18 cellular contexts compared by ENCODE assay signal in the genomic region with DNA sequence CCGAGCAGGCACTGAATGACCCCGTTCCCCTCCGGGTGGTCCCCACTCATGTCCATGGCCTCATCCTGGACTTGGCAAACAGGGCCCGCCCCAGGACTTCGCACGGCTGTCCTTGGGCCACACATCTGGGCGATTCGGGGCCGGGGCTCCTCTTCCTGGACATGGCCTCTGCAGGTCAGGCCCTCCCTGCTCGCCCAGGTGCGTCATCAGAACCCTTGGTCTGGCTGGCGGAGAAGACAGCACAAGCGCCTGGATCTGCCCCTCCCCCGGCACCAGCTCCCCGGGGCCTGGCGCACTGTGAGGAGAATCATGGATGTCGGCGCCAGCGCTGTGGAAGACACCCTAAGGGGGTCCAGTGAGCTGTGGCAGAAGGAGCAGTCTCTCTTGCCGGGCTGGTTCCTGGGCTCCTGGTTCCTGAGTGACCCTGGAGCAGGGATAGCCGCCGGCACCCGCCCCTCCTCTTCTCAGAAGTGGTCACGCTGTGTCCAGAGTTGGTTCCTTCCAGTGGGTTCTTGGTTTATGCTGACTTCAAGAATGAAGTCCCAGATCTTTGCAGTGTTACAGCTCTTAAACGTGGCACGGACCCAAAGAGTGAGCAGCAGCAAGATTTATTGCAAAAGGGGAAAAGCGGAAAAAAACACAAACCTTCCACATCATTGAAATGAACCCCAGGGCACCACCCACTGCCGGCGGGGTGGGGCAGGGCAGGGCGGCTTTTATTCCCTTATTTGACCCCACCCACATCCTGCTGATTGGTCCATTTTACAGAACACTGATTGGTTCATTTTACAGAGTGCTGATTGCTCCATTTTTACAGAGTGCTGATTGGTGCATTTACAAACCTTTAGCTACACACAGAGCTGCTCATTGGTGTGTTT. TPM values are rescaled to one million over a fixed set of nuclear protein-coding genes. Genes with fewer than 3 reads are reported as not detected.
A peak's percentile ranks its signal among the peaks of the same experiment; 100 is the strongest.
DNase-seq lines count a peak whose midpoint lies in the region; ATAC-seq, FAIRE-seq and TF ChIP-seq lines count a peak whose summit lies in the region.
"Had no signal": no experiment of that assay in that cellular context is flagged by ENCODE, and none has a peak within 500 bp of the region (broad histone marks: within the 10 kb centered on the region; RNA-seq: fewer than 3 reads in every experiment).

No MANE protein-coding gene starts in this region.

- WGBS in suprapubic skin, result 67% methylated on average over 15 of the region's 30 CpGs

- TF ChIP-seq EP300 in suprapubic skin (IDR thresholded peaks at IDR 0.05), result no peak

- H3K36me3 ChIP-seq in OCI-LY7 (ENCODE audit: insufficient read depth, low read length), result no peaks in the 10 kb centered on the region
- H3K36me3 ChIP-seq in kidney (ENCODE audit: control insufficient read depth in 1 of 2, insufficient read depth in 2 of 2, low read length in 2 of 2), result no peaks in the 10 kb centered on the region
- H3K36me3 ChIP-seq in suprapubic skin, result no peaks in the 10 kb centered on the region
- H3K36me3 ChIP-seq: gastrocnemius medialis had no signal

- peaks cover 5% of the 10 kb centered on the region for H3K4me1 Mint-ChIP-seq in activated CD4-positive, alpha-beta T cell treated with anti-CD3 and anti-CD28 coated beads, Interleukin-2, amount 10 ng/mL, durations not matched to agents 24 days and 14 days

- TF ChIP-seq CTCF in OCI-LY7 (conservative IDR thresholded peaks at IDR 0.05; ENCODE audit: low read length) (no peak), kidney (IDR thresholded peaks at IDR 0.05; ENCODE audit: borderline replicate concordance, extremely low read depth, insufficient read depth) (no peak), suprapubic skin (IDR thresholded peaks at IDR 0.05) (no peak)

- ATAC-seq in HG03521 (IDR thresholded peaks at IDR 0.05; ENCODE audit: unreplicated experiment) (no peak), HG03095 (IDR thresholded peaks at IDR 0.05; ENCODE audit: unreplicated experiment) (no peak)
- ATAC-seq: gastrocnemius medialis had no signal

- H3K27ac ChIP-seq in OCI-LY7 (ENCODE audit: low read depth, low read length, poor library complexity, severe bottlenecking) (no peak overlapping the region), kidney (ENCODE audit: low read depth in 2 of 2, low read length in 2 of 2) (peak overlapping the region; percentile 41 to 57), suprapubic skin (peak overlapping the region; percentile 55), substantia nigra (ENCODE audit: low read depth, low read length, poor library complexity, severe bottlenecking) (no peak overlapping the region)
- H3K27ac ChIP-seq: gastrocnemius medialis had no signal

- intact Hi-C loops in activated CD4-positive, alpha-beta T cell treated with anti-CD3 and anti-CD28 coated beads, Interleukin-2, amount 10 ng/mL, durations not matched to agents 24 days and 14 days (cut with micrococcal nuclease), result no loop called here
- intact Hi-C loops in OCI-LY7 (cut with micrococcal nuclease; ENCODE audit: unreplicated experiment), result loop anchor here (10.0 kb wide), 1 partner anchor 213 kb away; no protein-coding TSS in a partner anchor
- intact Hi-C loops in kidney (cut with DNase I), result no loop called here

- BruUV-seq in OCI-LY7 (replicated peaks; lab: Mats Ljungman, UMichigan), result no TSS peak

- no peaks in the 10 kb centered on the region for H3K27me3 Mint-ChIP-seq in activated CD4-positive, alpha-beta T cell treated with anti-CD3 and anti-CD28 coated beads, Interleukin-2, amount 10 ng/mL, durations not matched to agents 24 days and 14 days
- H3K27me3 Mint-ChIP-seq: activated naive CD8-positive, alpha-beta T cell treated with anti-CD3 and anti-CD28 coated beads, Interleukin-2, amount 10 ng/mL, durations not matched to agents 7 days and 5 days had no signal

- no peak overlapping the region for H3K4me2 ChIP-seq in OCI-LY7 (ENCODE audit: low read length)

- no peak overlapping the region for H3K27ac Mint-ChIP-seq in activated CD4-positive, alpha-beta T cell treated with anti-CD3 and anti-CD28 coated beads, Interleukin-2, amount 10 ng/mL, durations not matched to agents 24 days and 14 days
- H3K27ac Mint-ChIP-seq: activated naive CD8-positive, alpha-beta T cell treated with anti-CD3 and anti-CD28 coated beads, Interleukin-2, amount 10 ng/mL, durations not matched to agents 7 days and 5 days; immature natural killer cell had no signal

- H2AFZ ChIP-seq in OCI-LY7 (ENCODE audit: low read length), result no peak overlapping the region

- H3K9me2 ChIP-seq in OCI-LY7 (ENCODE audit: insufficient read depth, low read length), result no peaks in the 10 kb centered on the region

- DNase-seq in activated CD4-positive, alpha-beta T cell treated with anti-CD3 and anti-CD28 coated beads, Interleukin-2, amount 10 ng/mL, durations not matched to agents 24 days and 14 days, result peak; percentile 65
- no peak for DNase-seq in activated CD4-positive, alpha-beta T cell treated with anti-CD3 and anti-CD28 coated beads, Interleukin-2, amount 50 U/mL, for 1 hour
- peak; percentile 34 for DNase-seq in OCI-LY7 (ENCODE audit: low spot score)
- DNase-seq in kidney, result peak; percentile 86
- no peak for DNase-seq in suprapubic skin (ENCODE audit: low spot score in 2 of 2)
- no peak for DNase-seq in substantia nigra (lab: John Stamatoyannopoulos, UW)
- DNase-seq: activated CD4-positive, CD25-positive, alpha-beta regulatory T cell treated with anti-CD3 and anti-CD28 coated beads, Interleukin-2, amount 50 U/mL, for 72 hours; activated naive CD8-positive, alpha-beta T cell treated with anti-CD3 and anti-CD28 coated beads, Interleukin-2, amount 10 ng/mL, durations not matched to agents 7 days and 5 days; activated T-cell treated with anti-CD3 and anti-CD28 coated beads, Interleukin-2, amount 50 U/mL, for 4 hours; gastrocnemius medialis; immature natural killer cell; NCI-H2029; NCI-H526; RPMI8226 had no signal

- H3K4me3 ChIP-seq in OCI-LY7 (ENCODE audit: low read depth, low read length, poor library complexity, severe bottlenecking) (no peak overlapping the region), kidney (ENCODE audit: low read length in 2 of 2) (no peak overlapping the region), suprapubic skin (peak overlapping the region; percentile 27)
- H3K4me3 ChIP-seq: gastrocnemius medialis had no signal

- POLR2A ChIA-PET in OCI-LY7 (lab: Charles Lee), result interaction anchor here (1.0 kb wide), 1 partner anchor 30 kb away, joined by 3 read pairs; no protein-coding TSS in a partner anchor

- no peaks in the 10 kb centered on the region for H3K9me3 Mint-ChIP-seq in activated CD4-positive, alpha-beta T cell treated with anti-CD3 and anti-CD28 coated beads, Interleukin-2, amount 10 ng/mL, durations not matched to agents 24 days and 14 days
- H3K9me3 Mint-ChIP-seq: activated T-cell treated with anti-CD3 and anti-CD28 coated beads, Interleukin-2, amount 50 U/mL, for 4 hours; immature natural killer cell had no signal

- no peak for TF ChIP-seq POLR2A in suprapubic skin (IDR thresholded peaks at IDR 0.05)

- H3K79me2 ChIP-seq in OCI-LY7 (ENCODE audit: insufficient read depth, low read depth, low read length), result no peaks in the 10 kb centered on the region

- FAIRE-seq in kidney (lab: Jason Lieb, UNC), result no peak
- FAIRE-seq: endometrium, GM18507 had no signal

- H3K4me1 ChIP-seq in OCI-LY7 (ENCODE audit: insufficient read depth, low read length, poor library complexity, severe bottlenecking), result peaks cover 44% of the 10 kb centered on the region
- H3K4me1 ChIP-seq in kidney (ENCODE audit: control insufficient read depth in 1 of 2, insufficient read depth in 1 of 2, low read depth in 1 of 2, low read length in 2 of 2), result peaks cover 0 to 7% of the 10 kb centered on the region in 2 donors
- peaks cover 35% of the 10 kb centered on the region for H3K4me1 ChIP-seq in suprapubic skin

- no peak overlapping the region for H3K9ac ChIP-seq in kidney (ENCODE audit: low read length in 2 of 2)

- H3K9me3 ChIP-seq in OCI-LY7 (ENCODE audit: low read length) (no peaks in the 10 kb centered on the region), kidney (ENCODE audit: control insufficient read depth in 1 of 2, low read length in 2 of 2) (no peaks in the 10 kb centered on the region), suprapubic skin (no peaks in the 10 kb centered on the region)
- H3K9me3 ChIP-seq: gastrocnemius medialis had no signal

- no peaks in the 10 kb centered on the region for H3K36me3 Mint-ChIP-seq in activated CD4-positive, alpha-beta T cell treated with anti-CD3 and anti-CD28 coated beads, Interleukin-2, amount 10 ng/mL, durations not matched to agents 24 days and 14 days (ENCODE audit: low read depth)
- H3K36me3 Mint-ChIP-seq: activated naive CD8-positive, alpha-beta T cell treated with anti-CD3 and anti-CD28 coated beads, Interleukin-2, amount 10 ng/mL, durations not matched to agents 7 days and 5 days; immature natural killer cell had no signal

- H3K27me3 ChIP-seq in suprapubic skin, result peaks cover 10% of the 10 kb centered on the region

- no peak overlapping the region for H3K4me3 Mint-ChIP-seq in activated CD4-positive, alpha-beta T cell treated with anti-CD3 and anti-CD28 coated beads, Interleukin-2, amount 10 ng/mL, durations not matched to agents 24 days and 14 days
- H3K4me3 Mint-ChIP-seq: activated naive CD8-positive, alpha-beta T cell treated with anti-CD3 and anti-CD28 coated beads, Interleukin-2, amount 10 ng/mL, durations not matched to agents 7 days and 5 days; activated T-cell treated with anti-CD3 and anti-CD28 coated beads, Interleukin-2, amount 50 U/mL, for 4 hours; immature natural killer cell had no signal

- no peaks in the 10 kb centered on the region for H4K20me1 ChIP-seq in OCI-LY7 (ENCODE audit: insufficient read depth, low read length)

- CTCF ChIA-PET in OCI-LY7 (lab: Charles Lee; ENCODE audit: unreplicated experiment), result no interaction called here

RNA-seq across cellular contexts. Expression of gene SLC12A7, which starts 25.9 kb away (rescaled TPM):
- 32.1 and 33.4 TPM in 2 replicates for total RNA-seq in activated CD4-positive, alpha-beta T cell treated with anti-CD3 and anti-CD28 coated beads, Interleukin-2, amount 10 ng/mL, durations not matched to agents 24 days and 14 days
- not detected in 2 replicates for total RNA-seq in OCI-LY7 (2014; rRNA removed; shearing (Covaris generic))
- total RNA-seq in OCI-LY7 (2022) (0.06 TPM in 1 of 2 replicates, not detected in the other), kidney (92.9 TPM), suprapubic skin (10 to 100 TPM in 3 of 4 donors, 1 to 10 TPM in 1; 8.6 to 29.0 (median 21.5) TPM)
- polyA plus RNA-seq in kidney (ENCODE audit: insufficient read depth, low read depth, low replicate concordance), result 28.2 TPM

Comparison
In these comparisons a context has a peak if more than half of its experiments do, and no peak if none do; other contexts are left out.
1. DNase-seq: peak in activated CD4-positive, alpha-beta T cell treated with anti-CD3 and anti-CD28 coated beads, Interleukin-2, amount 10 ng/mL, durations not matched to agents 24 days and 14 days (single experiment), OCI-LY7 (single experiment) and kidney (single experiment); none in activated CD4-positive, alpha-beta T cell treated with anti-CD3 and anti-CD28 coated beads, Interleukin-2, amount 50 U/mL, for 1 hour (single experiment), suprapubic skin (0 of 2) and substantia nigra (0 of 49).
2. H3K27ac ChIP-seq: peak in kidney (2 of 2) and suprapubic skin (single experiment); none in OCI-LY7 (single experiment) and substantia nigra (single experiment).
3. RNA of gene SLC12A7, which starts 25.9 kb away (total RNA-seq): 92.9 TPM in kidney (single experiment), 32.1 to 33.4 TPM in activated CD4-positive, alpha-beta T cell treated with anti-CD3 and anti-CD28 coated beads, Interleukin-2, amount 10 ng/mL, durations not matched to agents 24 days and 14 days and 8.6 to 29.0 TPM in suprapubic skin; 0.06 TPM in OCI-LY7; every median in the first group is over 4 times any median in the second.